Comparison of ENCODE assay signal across 19 cellular contexts in the genomic region with DNA sequence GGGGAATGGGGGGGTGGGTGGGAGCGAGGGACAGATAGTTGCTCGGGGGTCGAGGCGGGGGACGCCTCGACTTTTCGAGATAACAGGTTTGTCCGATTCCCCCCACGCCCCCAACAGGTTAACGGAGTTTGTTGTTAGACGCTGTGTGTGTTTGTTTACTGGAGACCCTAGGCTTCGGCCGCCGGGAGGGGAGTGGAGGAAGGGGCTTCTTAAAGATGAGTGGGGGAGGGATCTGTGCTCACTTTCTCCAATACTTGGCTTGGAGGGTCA. TPM values are rescaled to one million over a fixed set of nuclear protein-coding genes. Genes with fewer than 3 reads are reported as not detected.
A peak's percentile ranks its signal among the peaks of the same experiment; 100 is the strongest.
DNase-seq lines count a peak whose midpoint lies in the region; ATAC-seq, FAIRE-seq and TF ChIP-seq lines count a peak whose summit lies in the region.
"Had no signal": no experiment of that assay in that cellular context is flagged by ENCODE, and none has a peak within 500 bp of the region (broad histone marks: within the 10 kb centered on the region; RNA-seq: fewer than 3 reads in every experiment).

No MANE protein-coding gene starts in this region.

- WGBS in stomach, 5 donors, result 0 to 4% (median 2%) methylated on average over 7 to 14 of the region's 14 CpGs

- peaks cover 84% of the 10 kb centered on the region for H3K27me3 ChIP-seq in HUES48 (ENCODE audit: control insufficient read depth, insufficient read depth, low read length)
- peaks cover 0 to 81% of the 10 kb centered on the region in 2 donors for H3K27me3 ChIP-seq in breast epithelium
- H3K27me3 ChIP-seq in iPS-20b (ENCODE audit: insufficient read depth, low read length), result peaks cover 100% of the 10 kb centered on the region
- peaks cover 21 to 96% (median 58%) of the 10 kb centered on the region in 3 donors for H3K27me3 ChIP-seq in stomach
- H3K27me3 ChIP-seq: BLaER1 had no signal

- ATAC-seq in GM19455 (IDR thresholded peaks at IDR 0.05; ENCODE audit: unreplicated experiment), result no peak
- no peak for ATAC-seq in T-cell (replicated peaks in 1 of 4)

- H3K4me1 ChIP-seq in HUES48 (ENCODE audit: control insufficient read depth, insufficient read depth, low read length) (peaks cover 8% of the 10 kb centered on the region; the same call in 1 of the 2 replicates), breast epithelium (peaks cover 3 to 7% of the 10 kb centered on the region in 2 donors), iPS-20b (ENCODE audit: insufficient read depth, low read length) (peaks cover 3% of the 10 kb centered on the region; the same call in 1 of the 2 replicates), stomach (peaks cover 4 to 46% (median 26%) of the 10 kb centered on the region in 4 donors), kidney (ENCODE audit: control insufficient read depth in 1 of 2, insufficient read depth in 1 of 2, low read depth in 1 of 2, low read length in 2 of 2) (no peaks in the 10 kb centered on the region)
- H3K4me1 ChIP-seq: BLaER1 had no signal

- peaks cover 8 to 22% (median 10%) of the 10 kb centered on the region in 3 donors for H3K4me1 Mint-ChIP-seq in T-cell

- H3K9ac ChIP-seq in HUES48 (ENCODE audit: low read depth, low read length) (no peak overlapping the region), iPS-20b (ENCODE audit: low read depth, low read length) (no peak overlapping the region), kidney (ENCODE audit: low read length in 2 of 2) (no peak overlapping the region)
- H3K9ac ChIP-seq: BLaER1 had no signal

- peaks cover 59 to 69% of the 10 kb centered on the region in 2 donors for H3K27me3 Mint-ChIP-seq in T-cell

- no peak overlapping the region for H3K27ac ChIP-seq in HUES48 (ENCODE audit: low read depth, low read length)
- no peak overlapping the region for H3K27ac ChIP-seq in breast epithelium
- H3K27ac ChIP-seq in iPS-20b (ENCODE audit: low read length), result no peak overlapping the region
- H3K27ac ChIP-seq in stomach, result peak overlapping the region in 1 of 5 donors; percentile 34
- no peak overlapping the region for H3K27ac ChIP-seq in kidney (ENCODE audit: low read depth in 2 of 2, low read length in 2 of 2)
- H3K27ac ChIP-seq: BLaER1 had no signal

- TF ChIP-seq CTCF in breast epithelium (IDR thresholded peaks at IDR 0.05) (no peak), stomach (IDR thresholded peaks at IDR 0.05) (no peak), kidney (IDR thresholded peaks at IDR 0.05; ENCODE audit: borderline replicate concordance, extremely low read depth, insufficient read depth) (no peak)

- DNase-seq in breast epithelium (ENCODE audit: low spot score in 2 of 2) (no peak), stomach (no peak), kidney (no peak), T-cell (no peak)
- DNase-seq: activated CD4-positive, alpha-beta T cell treated with anti-CD3 and anti-CD28 coated beads, Interleukin-2, amount 10 ng/mL, durations not matched to agents 7 days and 5 days; activated gamma-delta T cell treated with Interleukin-2 at 50 U/mL for 16 hours; foreskin melanocyte; GDM1; NCI-H187 treated with DMSO at 0.1 percent for 48 hours; small intestine; stimulated activated CD4-positive, alpha-beta T cell treated with anti-CD3 and anti-CD28 coated beads, Interleukin-4, amount 100 ng/mL, for 1 hour; SW 1271 had no signal

- H3K36me3 ChIP-seq in HUES48 (ENCODE audit: control insufficient read depth, insufficient read depth, low read length) (no peaks in the 10 kb centered on the region), breast epithelium (no peaks in the 10 kb centered on the region), iPS-20b (ENCODE audit: insufficient read depth, low read depth, low read length) (no peaks in the 10 kb centered on the region), stomach (no peaks in the 10 kb centered on the region), kidney (ENCODE audit: control insufficient read depth in 1 of 2, insufficient read depth in 2 of 2, low read length in 2 of 2) (no peaks in the 10 kb centered on the region)
- H3K36me3 ChIP-seq: BLaER1 had no signal

- no peak overlapping the region for H3K27ac Mint-ChIP-seq in T-cell
- H3K27ac Mint-ChIP-seq: activated CD4-positive, alpha-beta T cell treated with anti-CD3 and anti-CD28 coated beads, Interleukin-2, amount 10 ng/mL, durations not matched to agents 7 days and 5 days had no signal

- CTCF ChIA-PET in T-cell (lab: Charles Lee), result no interaction called here

- H3K9me3 ChIP-seq in HUES48 (ENCODE audit: control insufficient read depth, insufficient read depth, low read length), result no peaks in the 10 kb centered on the region
- H3K9me3 ChIP-seq in breast epithelium, result no peaks in the 10 kb centered on the region
- H3K9me3 ChIP-seq in iPS-20b (ENCODE audit: insufficient read depth, low read depth, low read length), result no peaks in the 10 kb centered on the region
- H3K9me3 ChIP-seq in stomach, result no peaks in the 10 kb centered on the region
- H3K9me3 ChIP-seq in kidney (ENCODE audit: control insufficient read depth in 1 of 2, low read length in 2 of 2), result no peaks in the 10 kb centered on the region

- H3K4me3 Mint-ChIP-seq in T-cell, result no peak overlapping the region
- H3K4me3 Mint-ChIP-seq: activated CD4-positive, alpha-beta T cell treated with anti-CD3 and anti-CD28 coated beads, Interleukin-2, amount 10 ng/mL, durations not matched to agents 7 days and 5 days had no signal

- intact Hi-C loops in breast epithelium (cut with DNase I; ENCODE audit: low total_unique reads) (no loop called here), stomach (cut with DNase I; ENCODE audit: low total_unique reads) (no loop called here), kidney (cut with DNase I) (no loop called here)

- FAIRE-seq in kidney (lab: Jason Lieb, UNC), result no peak
- FAIRE-seq: colon, GM12891, RCC 7860, small intestine had no signal

- POLR2A ChIA-PET in T-cell (lab: Charles Lee), result no interaction called here

- no peaks in the 10 kb centered on the region for H3K36me3 Mint-ChIP-seq in T-cell

- no peak for TF ChIP-seq POLR2A in breast epithelium (IDR thresholded peaks at IDR 0.05)
- TF ChIP-seq POLR2A in stomach (IDR thresholded peaks at IDR 0.05), result no peak

- no peaks in the 10 kb centered on the region for H3K9me3 Mint-ChIP-seq in T-cell
- H3K9me3 Mint-ChIP-seq: activated CD4-positive, alpha-beta T cell treated with anti-CD3 and anti-CD28 coated beads, Interleukin-2, amount 10 ng/mL, durations not matched to agents 7 days and 5 days had no signal

- no peak for TF ChIP-seq EP300 in stomach (IDR thresholded peaks at IDR 0.05)

- H3K4me3 ChIP-seq in HUES48 (ENCODE audit: low read depth, low read length) (peak overlapping the region; percentile 88), breast epithelium (peak overlapping the region in 2 of 3 donors; percentile 28 to 53), iPS-20b (ENCODE audit: low read length) (peak overlapping the region; percentile 81), stomach (peak overlapping the region; percentile 18 to 39 (median 37)), kidney (ENCODE audit: low read length in 2 of 2) (no peak overlapping the region)
- H3K4me3 ChIP-seq: BLaER1 had no signal

RNA-seq across cellular contexts. Expression of a gene that starts 0.8 kb away (rescaled TPM):
- total RNA-seq in breast epithelium (under 1 TPM in 2 of 3 donors, not detected in 1; under 0.01 to 0.16 TPM), stomach (1 to 10 TPM in 1 of 5 donors, under 1 TPM in 1, not detected in 3; 0.14 to 2.6 TPM), kidney (1.1 TPM), T-cell (1 to 10 TPM in 1 of 5 donors, under 1 TPM in 3, not detected in 1; 0.03 to 1.8 (median 0.50) TPM)
- polyA plus RNA-seq in stomach (under 1 TPM in 2 of 3 donors, not detected in 1; 0.06 to 0.25 TPM), kidney (ENCODE audit: insufficient read depth, low read depth, low replicate concordance) (0.52 TPM)

Comparison
In these comparisons a context has a peak if more than half of its experiments do, and no peak if none do; other contexts are left out.
1. H3K4me3 ChIP-seq: peak in HUES48 (single experiment), breast epithelium (2 of 3), iPS-20b (single experiment) and stomach (4 of 4); none in kidney (0 of 2).